Comparison of ENCODE assay signal across 16 cellular contexts in genomic region chr16:14199199-14199598, GRCh38.
DNase-seq lines count a peak whose midpoint lies in the region; ATAC-seq and TF ChIP-seq lines count a peak whose summit lies in the region.
"Had no signal": no experiment of that assay in that cellular context is flagged by ENCODE, and none has a peak within 500 bp of the region (broad histone marks: within the 10 kb centered on the region; RNA-seq: fewer than 3 reads in every experiment).

No MANE protein-coding gene starts in this region.

- H2AFZ ChIP-seq in IMR-90 (replicated peaks; ENCODE audit: low read length, poor library complexity) (no peak overlapping the region), mesenchymal stem cell (ENCODE audit: low read depth, low read length) (no peak overlapping the region)
- H2AFZ ChIP-seq: GM23338 had no signal

- H3K27ac ChIP-seq in IMR-90 (ENCODE audit: insufficient read depth, low read length) (no peak overlapping the region), mesenchymal stem cell (ENCODE audit: low read length, poor library complexity, severe bottlenecking) (no peak overlapping the region), psoas muscle (peak overlapping the region; percentile 34), WERI-Rb-1 (no peak overlapping the region)
- H3K27ac ChIP-seq in CD8-positive, alpha-beta memory T cell (ENCODE audit: low read depth, low read length), result no peak overlapping the region

- 93% methylated on average over 3 of the region's 4 CpGs; no CpG with 5 or more reads in 1 of the 2 experiments for WGBS in IMR-90 (ENCODE audit: extremely low coverage in 2 of 2, insufficient read length in 1 of 2), 2 experiments
- WGBS in mesenchymal stem cell, result 90% methylated on average over 4 of the region's 4 CpGs
- WGBS in psoas muscle, 3 donors, result 43 to 62% (median 50%) methylated on average over 4 of the region's 4 CpGs

- H3K79me1 ChIP-seq in IMR-90 (ENCODE audit: low read depth in 1 of 2, low read length in 2 of 2) (peaks cover 0 to 3% of the 10 kb centered on the region in 2 experiments; a peak in 2 of 4 replicates), mesenchymal stem cell (replicated peaks; ENCODE audit: low read length, poor library complexity, severe bottlenecking) (peaks cover 13% of the 10 kb centered on the region)

- no peaks in the 10 kb centered on the region for H3K9me3 Mint-ChIP-seq in CD8-positive, alpha-beta memory T cell
- H3K9me3 Mint-ChIP-seq: CD4-positive, alpha-beta memory T cell; GM23338 had no signal

- H3K27me3 ChIP-seq in IMR-90 (ENCODE audit: control insufficient read depth, insufficient read depth, low read length), result no peaks in the 10 kb centered on the region
- no peaks in the 10 kb centered on the region for H3K27me3 ChIP-seq in mesenchymal stem cell (ENCODE audit: control insufficient read depth in 1 of 2, insufficient read depth in 1 of 2, low read length in 2 of 2)
- H3K27me3 ChIP-seq in psoas muscle (ENCODE audit: insufficient read depth in 3 of 3, low read length in 2 of 3), result no peaks in the 10 kb centered on the region
- no peaks in the 10 kb centered on the region for H3K27me3 ChIP-seq in WERI-Rb-1 (ENCODE audit: insufficient read depth, low read depth, severe bottlenecking)
- no peaks in the 10 kb centered on the region for H3K27me3 ChIP-seq in CD8-positive, alpha-beta memory T cell (ENCODE audit: insufficient read depth, low read length, poor library complexity, severe bottlenecking)

- BruUV-seq in IMR-90 (replicated peaks; lab: Mats Ljungman, UMichigan), result no TSS peak

- no peak overlapping the region for H3K14ac ChIP-seq in IMR-90 (replicated peaks; ENCODE audit: low read depth, low read length)
- H3K14ac ChIP-seq in mesenchymal stem cell (ENCODE audit: low read length in 2 of 2), result no peak overlapping the region

- H2AK9ac ChIP-seq in IMR-90 (replicated peaks; ENCODE audit: low read depth, low read length, poor library complexity), result no peak overlapping the region

- TF ChIP-seq RAD21 in IMR-90 (IDR thresholded peaks at IDR 0.05; ENCODE audit: low read length), result no peak

- DNase-seq in IMR-90 (no peak), astrocyte of the cerebellum (ENCODE audit: low read depth) (peak; percentile 5), mesenchymal stem cell (no peak), psoas muscle (no peak), WERI-Rb-1 (no peak)
- DNase-seq in CD8-positive, alpha-beta memory T cell, result no peak
- DNase-seq: C1 segment of cervical spinal cord; CD4-positive, alpha-beta memory T cell; COR-L47; DMS153; DMS79 treated with DMSO at 0.1 percent for 48 hours; H7 had no signal

- H3K4ac ChIP-seq in IMR-90 (ENCODE audit: low read depth, low read length) (no peak overlapping the region), mesenchymal stem cell (ENCODE audit: low read depth in 1 of 2, low read length in 2 of 2) (no peak overlapping the region)

- H3K9me3 ChIP-seq in IMR-90 (ENCODE audit: control insufficient read depth, insufficient read depth, low read length) (no peaks in the 10 kb centered on the region), mesenchymal stem cell (ENCODE audit: control insufficient read depth, low read length) (no peaks in the 10 kb centered on the region), psoas muscle (no peaks in the 10 kb centered on the region), WERI-Rb-1 (ENCODE audit: severe bottlenecking) (no peaks in the 10 kb centered on the region)
- no peaks in the 10 kb centered on the region for H3K9me3 ChIP-seq in CD8-positive, alpha-beta memory T cell (ENCODE audit: low read length)

- H3K4me3 Mint-ChIP-seq in CD8-positive, alpha-beta memory T cell, result no peak overlapping the region
- H3K4me3 Mint-ChIP-seq: B cell, GM23338 had no signal

- H2BK15ac ChIP-seq in IMR-90 (ENCODE audit: low read depth, low read length) (no peak overlapping the region), mesenchymal stem cell (ENCODE audit: low read depth, poor library complexity, severe bottlenecking) (no peak overlapping the region)

- no peaks in the 10 kb centered on the region; the same call in 1 of the 2 replicates for H3K9me1 ChIP-seq in IMR-90 (ENCODE audit: insufficient read depth, low read length)

- H3K4me2 ChIP-seq in IMR-90 (ENCODE audit: low read depth, low read length), result no peak overlapping the region
- no peak overlapping the region for H3K4me2 ChIP-seq in mesenchymal stem cell (ENCODE audit: low read length, poor library complexity, severe bottlenecking)
- H3K4me2 ChIP-seq: GM23338 had no signal

- POLR2A ChIA-PET in IMR-90 (lab: Charles Lee; ENCODE audit: unreplicated experiment), result interaction anchor here (0.7 kb wide), 1 partner anchor 98 kb away, joined by 8 read pairs; no protein-coding TSS in a partner anchor
- POLR2A ChIA-PET in CD8-positive, alpha-beta memory T cell (lab: Charles Lee), result no interaction called here

- H3K27me3 Mint-ChIP-seq in CD8-positive, alpha-beta memory T cell, result no peaks in the 10 kb centered on the region
- H3K27me3 Mint-ChIP-seq: B cell; CD4-positive, alpha-beta memory T cell had no signal

- H2BK20ac ChIP-seq in IMR-90 (ENCODE audit: low read depth, low read length), result no peak overlapping the region

- H4K8ac ChIP-seq in IMR-90 (ENCODE audit: low read depth in 2 of 2, low read length in 2 of 2) (no peak overlapping the region), mesenchymal stem cell (ENCODE audit: low read length) (no peak overlapping the region)

- CTCF ChIA-PET in IMR-90 (lab: Yijun Ruan, JAX), result no interaction called here
- CTCF ChIA-PET in CD8-positive, alpha-beta memory T cell (lab: Charles Lee), result no interaction called here

- no peak overlapping the region for H2BK12ac ChIP-seq in mesenchymal stem cell (ENCODE audit: low read length in 2 of 2)

- H2BK120ac ChIP-seq in IMR-90 (ENCODE audit: low read depth, low read length), result no peak overlapping the region
- no peak overlapping the region for H2BK120ac ChIP-seq in mesenchymal stem cell (ENCODE audit: low read depth, low read length)

- dilution Hi-C loops in IMR-90 (cut with HindIII; ENCODE audit: low sequenced_read_pairs, unreplicated experiment), result no loop called here

- H4K91ac ChIP-seq in IMR-90 (ENCODE audit: insufficient read depth, low read depth, low read length), result no peak overlapping the region
- no peak overlapping the region for H4K91ac ChIP-seq in mesenchymal stem cell (ENCODE audit: low read length)

- no peak for TF ChIP-seq CTCF in IMR-90 (conservative IDR thresholded peaks at IDR 0.05; ENCODE audit: low read depth, low read length)
- TF ChIP-seq CTCF in astrocyte of the cerebellum (IDR thresholded peaks at IDR 0.05; ENCODE audit: low read depth, low read length, missing control alignments), result no peak
- TF ChIP-seq CTCF in psoas muscle (IDR thresholded peaks at IDR 0.05), result no peak
- no peak for TF ChIP-seq CTCF in WERI-Rb-1 (IDR thresholded peaks at IDR 0.05; ENCODE audit: low read depth, low read length)

- no peak overlapping the region for H4K5ac ChIP-seq in IMR-90 (ENCODE audit: low read depth, low read length)

- H3K23ac ChIP-seq in IMR-90 (ENCODE audit: low read depth, low read length) (0 out of 2 replicates have a peak overlapping the region, but pooled peaks have one; percentile 20), mesenchymal stem cell (ENCODE audit: low read length in 2 of 2) (no peak overlapping the region)

- in situ Hi-C loops in IMR-90 (cut with MboI; ENCODE audit: low sequenced_read_pairs) (no loop called here), astrocyte of the cerebellum (cut with HindIII; ENCODE audit: low sequenced_read_pairs) (no loop called here)

- no peaks in the 10 kb centered on the region; the same call in 1 of the 2 replicates for H3K4me1 ChIP-seq in IMR-90 (ENCODE audit: control insufficient read depth, insufficient read depth, low read length)
- no peaks in the 10 kb centered on the region for H3K4me1 ChIP-seq in mesenchymal stem cell (ENCODE audit: control insufficient read depth, insufficient read depth, low read depth, low read length)
- H3K4me1 ChIP-seq in psoas muscle, result peaks cover 14% of the 10 kb centered on the region
- H3K4me1 ChIP-seq in CD8-positive, alpha-beta memory T cell (ENCODE audit: insufficient read depth, low read length), result peaks cover 18% of the 10 kb centered on the region

- H3K4me3 ChIP-seq in IMR-90 (ENCODE audit: insufficient read depth, low read depth, low read length) (no peak overlapping the region), astrocyte of the cerebellum (ENCODE audit: low read depth, low read length) (no peak overlapping the region), mesenchymal stem cell (ENCODE audit: insufficient read depth in 1 of 2, low read depth in 1 of 2, low read length in 2 of 2) (no peak overlapping the region), psoas muscle (no peak overlapping the region), WERI-Rb-1 (ENCODE audit: low read depth, low read length) (no peak overlapping the region)
- H3K4me3 ChIP-seq in CD8-positive, alpha-beta memory T cell (ENCODE audit: low read length), result no peak overlapping the region
- H3K4me3 ChIP-seq: GM23338 had no signal

- no peaks in the 10 kb centered on the region for H4K20me1 ChIP-seq in IMR-90 (ENCODE audit: insufficient read depth, low read length)

- H3K9ac ChIP-seq in IMR-90 (ENCODE audit: low read depth, low read length), result no peak overlapping the region
- no peak overlapping the region for H3K9ac ChIP-seq in mesenchymal stem cell (ENCODE audit: low read length)

- H3K18ac ChIP-seq in IMR-90 (ENCODE audit: low read depth, low read length) (no peak overlapping the region), mesenchymal stem cell (ENCODE audit: low read depth in 1 of 2, low read length in 2 of 2) (no peak overlapping the region)

- no peak overlapping the region for H3K56ac ChIP-seq in IMR-90 (ENCODE audit: extremely low read depth, insufficient read depth, low read length)

- ATAC-seq in IMR-90 (ENCODE audit: low read depth) (no peak), psoas muscle (peak in 2 of 4 donors; percentile 24 to 66), HG02870 (IDR thresholded peaks at IDR 0.05; ENCODE audit: unreplicated experiment) (no peak)
- ATAC-seq: GM23338, HepG2 had no signal

- H2AK5ac ChIP-seq in IMR-90 (ENCODE audit: low read depth, low read length) (no peak overlapping the region), mesenchymal stem cell (ENCODE audit: low read length, severe bottlenecking) (peak overlapping the region; percentile 4)

- H3K27ac Mint-ChIP-seq in CD8-positive, alpha-beta memory T cell, result no peak overlapping the region
- H3K27ac Mint-ChIP-seq: B cell, GM23338 had no signal

- peaks cover 4 to 16% (median 14%) of the 10 kb centered on the region in 3 donors for H3K4me1 Mint-ChIP-seq in CD8-positive, alpha-beta memory T cell

- TF ChIP-seq POLR2A in IMR-90 (IDR thresholded peaks at IDR 0.05; ENCODE audit: low read depth, low read length), result no peak

- H3K36me3 ChIP-seq in IMR-90 (ENCODE audit: control insufficient read depth, insufficient read depth, low read length), result no peaks in the 10 kb centered on the region
- H3K36me3 ChIP-seq in mesenchymal stem cell (ENCODE audit: control insufficient read depth in 1 of 2, insufficient read depth in 2 of 2, low read depth in 1 of 2, low read length in 2 of 2), result peaks cover 0 to 2% of the 10 kb centered on the region in 2 experiments
- no peaks in the 10 kb centered on the region for H3K36me3 ChIP-seq in psoas muscle (ENCODE audit: insufficient read depth in 1 of 2, low read depth in 1 of 2)
- H3K36me3 ChIP-seq in WERI-Rb-1, result no peaks in the 10 kb centered on the region
- H3K36me3 ChIP-seq in CD8-positive, alpha-beta memory T cell (ENCODE audit: insufficient read depth, low read length), result no peaks in the 10 kb centered on the region

- intact Hi-C loops in IMR-90 (cut with micrococcal nuclease) (no loop called here), psoas muscle (cut with DNase I) (no loop called here)

- H3K36me3 Mint-ChIP-seq in CD8-positive, alpha-beta memory T cell, result peaks cover 0 to 17% (median 8%) of the 10 kb centered on the region in 3 donors

- H2BK5ac ChIP-seq in IMR-90 (ENCODE audit: low read depth, low read length, poor library complexity, severe bottlenecking), result no peak overlapping the region
- no peak overlapping the region for H2BK5ac ChIP-seq in mesenchymal stem cell (ENCODE audit: low read depth, low read length, poor library complexity, severe bottlenecking)
